20 cellular contexts compared by ENCODE assay signal in genomic region chr17:62825182-62825581, GRCh38. TPM values are rescaled to one million over a fixed set of nuclear protein-coding genes. Genes with fewer than 3 reads are reported as not detected.
DNase-seq lines count a peak whose midpoint lies in the region; ATAC-seq and TF ChIP-seq lines count a peak whose summit lies in the region.
"Had no signal": no experiment of that assay in that cellular context is flagged by ENCODE, and none has a peak within 500 bp of the region (broad histone marks: within the 10 kb centered on the region; RNA-seq: fewer than 3 reads in every experiment).

No MANE protein-coding gene starts in this region.

- DNase-seq in brain microvascular endothelial cell (no peak), islet precursor cell (peak; percentile 67), smooth muscle cell (lab: John Stamatoyannopoulos, UW; ENCODE audit: unreplicated experiment) (no peak), left ventricle myocardium superior (no peak), COLO829 (ENCODE audit: low spot score) (no peak), SK-N-DZ (ENCODE audit: low spot score) (no peak), OCI-LY7 (ENCODE audit: low spot score) (no peak)
- DNase-seq: activated CD4-positive, alpha-beta memory T cell treated with anti-CD3 and anti-CD28 coated beads for 36 hours; activated naive CD4-positive, alpha-beta T cell treated with anti-CD3 and anti-CD28 coated beads, Interleukin-2, amount 10 ng/mL, durations not matched to agents 7 days and 5 days; activated T-cell treated with anti-CD3 and anti-CD28 coated beads, Interleukin-2, amount 50 U/mL, for 1 hour; aorta; foreskin melanocyte; NCI-H2227 treated with DMSO at 0.1 percent for 48 hours; stimulated activated CD8-positive, alpha-beta memory T cell treated with anti-CD3 and anti-CD28 coated beads, Interleukin-4, amount 100 ng/mL, for 48 hours; WERI-Rb-1 had no signal

- WGBS in smooth muscle cell (ENCODE audit: low lambda C conversion rate): 70% methylated on average over 3 of the region's 3 CpGs

- peak overlapping the region; percentile 73 for H3K4me2 ChIP-seq in smooth muscle cell
- H3K4me2 ChIP-seq in OCI-LY7 (ENCODE audit: low read length): no peak overlapping the region

- H3K9me2 ChIP-seq in OCI-LY7 (ENCODE audit: insufficient read depth, low read length): no peaks in the 10 kb centered on the region

- no peak for TF ChIP-seq CTCF in brain microvascular endothelial cell (IDR thresholded peaks at IDR 0.05; ENCODE audit: low read depth, low read length, missing control alignments)
- no peak for TF ChIP-seq CTCF in smooth muscle cell (IDR thresholded peaks at IDR 0.05; ENCODE audit: borderline replicate concordance, insufficient read depth, poor library complexity, severe bottlenecking)
- TF ChIP-seq CTCF in OCI-LY7 (conservative IDR thresholded peaks at IDR 0.05; ENCODE audit: low read length): no peak

- no peaks in the 10 kb centered on the region for H3K27me3 ChIP-seq in HUES48 (ENCODE audit: control insufficient read depth, insufficient read depth, low read length)
- no peaks in the 10 kb centered on the region for H3K27me3 ChIP-seq in brain microvascular endothelial cell (replicated peaks)
- no peaks in the 10 kb centered on the region for H3K27me3 ChIP-seq in smooth muscle cell (ENCODE audit: low read depth)
- H3K27me3 ChIP-seq: suprapubic skin had no signal

- H3K9me3 ChIP-seq in HUES48 (ENCODE audit: control insufficient read depth, insufficient read depth, low read length) (no peaks in the 10 kb centered on the region), smooth muscle cell (replicated peaks; ENCODE audit: low read depth) (no peaks in the 10 kb centered on the region), OCI-LY7 (ENCODE audit: low read length) (no peaks in the 10 kb centered on the region)
- H3K9me3 ChIP-seq: suprapubic skin had no signal

- peak overlapping the region; percentile 34 for H3K4me3 ChIP-seq in HUES48 (ENCODE audit: low read depth, low read length)
- H3K4me3 ChIP-seq in brain microvascular endothelial cell (ENCODE audit: low read depth, low read length): no peak overlapping the region
- no peak overlapping the region for H3K4me3 ChIP-seq in smooth muscle cell
- no peak overlapping the region for H3K4me3 ChIP-seq in OCI-LY7 (ENCODE audit: low read depth, low read length, poor library complexity, severe bottlenecking)
- H3K4me3 ChIP-seq: skin epidermis, suprapubic skin had no signal

- H3K4me1 ChIP-seq in HUES48 (ENCODE audit: control insufficient read depth, insufficient read depth, low read length) (peaks cover 24% of the 10 kb centered on the region), smooth muscle cell (ENCODE audit: low read depth) (peaks cover 22% of the 10 kb centered on the region), OCI-LY7 (ENCODE audit: insufficient read depth, low read length, poor library complexity, severe bottlenecking) (no peaks in the 10 kb centered on the region)

- H4K20me1 ChIP-seq in smooth muscle cell (ENCODE audit: low read depth) (no peaks in the 10 kb centered on the region), OCI-LY7 (ENCODE audit: insufficient read depth, low read length) (no peaks in the 10 kb centered on the region)

- intact Hi-C loops in left ventricle myocardium superior (cut with micrococcal nuclease): no loop called here
- intact Hi-C loops in OCI-LY7 (cut with micrococcal nuclease; ENCODE audit: unreplicated experiment): no loop called here

- BruUV-seq in OCI-LY7 (replicated peaks; lab: Mats Ljungman, UMichigan): no TSS peak

- ATAC-seq in left ventricle myocardium superior: no peak

- in situ Hi-C loops in brain microvascular endothelial cell (cut with HindIII; ENCODE audit: low pct_ligation_motif_present, low sequenced_read_pairs): no loop called here

- H3K36me3 ChIP-seq in HUES48 (ENCODE audit: control insufficient read depth, insufficient read depth, low read length) (no peaks in the 10 kb centered on the region), brain microvascular endothelial cell (replicated peaks) (no peaks in the 10 kb centered on the region), smooth muscle cell (ENCODE audit: low read depth) (no peaks in the 10 kb centered on the region), OCI-LY7 (ENCODE audit: insufficient read depth, low read length) (no peaks in the 10 kb centered on the region)
- H3K36me3 ChIP-seq: suprapubic skin, WERI-Rb-1 had no signal

- H2AFZ ChIP-seq in smooth muscle cell (ENCODE audit: low read depth): no peak overlapping the region
- H2AFZ ChIP-seq in OCI-LY7 (ENCODE audit: low read length): no peak overlapping the region

- CTCF ChIA-PET in OCI-LY7 (lab: Charles Lee; ENCODE audit: unreplicated experiment): no interaction called here

- no peaks in the 10 kb centered on the region for H3K79me2 ChIP-seq in smooth muscle cell (ENCODE audit: low read depth)
- H3K79me2 ChIP-seq in OCI-LY7 (ENCODE audit: insufficient read depth, low read depth, low read length): no peaks in the 10 kb centered on the region

- POLR2A ChIA-PET in OCI-LY7 (lab: Charles Lee): interaction anchor here (0.7 kb wide), 1 partner anchor 1953 kb away, joined by 6 read pairs; no protein-coding TSS in a partner anchor

- 0 out of 2 replicates have a peak overlapping the region, but pooled peaks have one; percentile 33 for H3K9ac ChIP-seq in HUES48 (ENCODE audit: low read depth, low read length)
- peak overlapping the region; percentile 56 for H3K9ac ChIP-seq in smooth muscle cell (ENCODE audit: low read depth)

- H3K27ac ChIP-seq in HUES48 (ENCODE audit: low read depth, low read length) (peak overlapping the region; percentile 98), brain microvascular endothelial cell (peak overlapping the region; percentile 75), smooth muscle cell (ENCODE audit: low read depth) (peak overlapping the region; percentile 83), OCI-LY7 (ENCODE audit: low read depth, low read length, poor library complexity, severe bottlenecking) (no peak overlapping the region)
- H3K27ac ChIP-seq: suprapubic skin, WERI-Rb-1 had no signal

- H3F3A ChIP-seq in smooth muscle cell (ENCODE audit: low read depth): peaks cover 12% of the 10 kb centered on the region

RNA-seq across cellular contexts. Expression of gene MARCHF10, which starts 17.1 kb away (rescaled TPM):
- total RNA-seq in smooth muscle cell (not detected in 2 replicates), left ventricle myocardium superior (not detected), OCI-LY7 (2022) (not detected in 2 replicates)
- polyA plus RNA-seq in smooth muscle cell: 0.26 TPM in 1 of 2 replicates, not detected in the other
- polyA plus RNA-seq in SK-N-DZ (2014; cell fraction: cytosol; rRNA removed): not detected in 2 replicates
- polyA plus RNA-seq in SK-N-DZ (2014; cell fraction: nucleus; rRNA removed): not detected in 2 replicates
- total RNA-seq in OCI-LY7 (2014; rRNA removed; shearing (Covaris generic)): not detected in 2 replicates
- total RNA-seq: activated CD4-positive, alpha-beta memory T cell treated with anti-CD3 and anti-CD28 coated beads for 36 hours; aorta; Calu3; posterior vena cava; suprapubic skin had no signal
- polyA plus RNA-seq: aorta had no signal
